ENCODE assay signal across 10 cellular contexts in the genomic region with DNA sequence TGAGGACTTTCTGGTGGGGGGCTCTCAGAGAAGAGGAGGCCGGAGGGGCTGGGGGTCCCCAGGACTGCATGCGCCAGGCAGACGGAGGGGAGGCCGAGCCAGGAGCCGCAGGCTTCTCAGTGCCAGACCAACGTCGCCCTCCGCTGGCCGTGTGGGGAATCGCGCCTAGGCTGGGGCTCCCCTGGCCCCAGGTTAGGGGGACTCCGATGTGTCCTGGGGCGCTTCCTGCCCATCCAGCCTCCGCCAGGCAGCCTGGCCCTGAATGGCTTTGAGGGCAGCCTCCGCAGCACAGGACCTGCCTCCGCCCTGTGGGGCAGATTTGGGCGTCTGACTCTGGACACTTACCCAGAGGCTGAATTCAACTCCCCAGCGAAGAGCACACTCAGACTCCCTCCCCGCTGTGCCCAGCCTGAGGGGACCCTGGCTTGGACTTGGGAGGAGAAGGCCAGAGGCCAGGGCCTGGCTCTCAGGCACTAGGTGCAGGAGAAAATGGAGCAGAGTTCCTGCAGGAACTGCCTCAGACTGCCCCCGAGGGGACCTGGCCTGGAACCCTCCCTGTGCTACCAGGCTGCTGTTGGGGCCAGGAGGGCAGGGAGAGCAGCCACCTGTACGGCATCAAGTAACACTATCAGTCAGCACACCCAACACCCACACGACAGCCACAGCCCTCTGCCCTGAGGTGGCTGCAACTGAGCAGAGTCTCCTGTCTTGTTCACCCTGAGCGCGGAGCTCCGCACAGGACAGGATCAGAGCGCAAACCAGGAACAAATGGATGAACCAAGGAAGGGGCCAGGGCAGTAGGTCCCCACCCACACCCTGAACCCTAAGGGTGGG. TPM values are rescaled to one million over a fixed set of nuclear protein-coding genes. Genes with fewer than 3 reads are reported as not detected.
DNase-seq lines count a peak whose midpoint lies in the region; ATAC-seq, FAIRE-seq and TF ChIP-seq lines count a peak whose summit lies in the region.
"Had no signal": no experiment of that assay in that cellular context is flagged by ENCODE, and none has a peak within 500 bp of the region (broad histone marks: within the 10 kb centered on the region; RNA-seq: fewer than 3 reads in every experiment).

No MANE protein-coding gene starts in this region.

- DNase-seq in activated CD4-positive, alpha-beta T cell treated with anti-CD3 and anti-CD28 coated beads for 48 hours, result peak; percentile 70
- DNase-seq in activated CD4-positive, alpha-beta T cell treated with anti-CD3 and anti-CD28 coated beads for 1 hour, result no peak
- peak; percentile 19 to 24 for DNase-seq in Kasumi-1 (lab: John Stamatoyannopoulos, UW)
- DNase-seq in bronchial epithelial cell (ENCODE audit: low read depth), result no peak
- peak; percentile 59 for DNase-seq in retina
- DNase-seq: immature natural killer cell had no signal

- TF ChIP-seq CTCF in bronchial epithelial cell (IDR thresholded peaks at IDR 0.05; ENCODE audit: insufficient read depth, low read length, severe bottlenecking), result peak; percentile 22

- H3K27me3 ChIP-seq in bronchial epithelial cell (ENCODE audit: control insufficient read depth, insufficient read depth, low read length), result no peaks in the 10 kb centered on the region

- H3K36me3 ChIP-seq in bronchial epithelial cell (ENCODE audit: control insufficient read depth, insufficient read depth, low read length), result no peaks in the 10 kb centered on the region

- no peak for FAIRE-seq in bronchial epithelial cell (lab: Jason Lieb, UNC)

- ATAC-seq in GM18909 (IDR thresholded peaks at IDR 0.05; ENCODE audit: poor library complexity, unreplicated experiment), result no peak
- ATAC-seq in GM19328 (IDR thresholded peaks at IDR 0.05; ENCODE audit: unreplicated experiment), result no peak
- ATAC-seq in HG02870 (IDR thresholded peaks at IDR 0.05; ENCODE audit: unreplicated experiment), result no peak
- ATAC-seq: CD8-positive, alpha-beta T cell had no signal

- H3K4me3 ChIP-seq in bronchial epithelial cell (ENCODE audit: low read depth, low read length), result no peak overlapping the region

RNA-seq across cellular contexts. Expression of gene TEKT4, which starts 0.6 kb away (rescaled TPM):
- total RNA-seq in bronchial epithelial cell, result not detected in 2 replicates
- total RNA-seq: CD8-positive, alpha-beta T cell had no signal

Comparison
In these comparisons a context has a peak if more than half of its experiments do, and no peak if none do; other contexts are left out.
1. DNase-seq: peak in activated CD4-positive, alpha-beta T cell treated with anti-CD3 and anti-CD28 coated beads for 48 hours (single experiment), Kasumi-1 (2 of 2) and retina (single experiment); none in activated CD4-positive, alpha-beta T cell treated with anti-CD3 and anti-CD28 coated beads for 1 hour (single experiment) and bronchial epithelial cell (single experiment).